ENCODE assay signal across 22 cellular contexts in the genomic region with DNA sequence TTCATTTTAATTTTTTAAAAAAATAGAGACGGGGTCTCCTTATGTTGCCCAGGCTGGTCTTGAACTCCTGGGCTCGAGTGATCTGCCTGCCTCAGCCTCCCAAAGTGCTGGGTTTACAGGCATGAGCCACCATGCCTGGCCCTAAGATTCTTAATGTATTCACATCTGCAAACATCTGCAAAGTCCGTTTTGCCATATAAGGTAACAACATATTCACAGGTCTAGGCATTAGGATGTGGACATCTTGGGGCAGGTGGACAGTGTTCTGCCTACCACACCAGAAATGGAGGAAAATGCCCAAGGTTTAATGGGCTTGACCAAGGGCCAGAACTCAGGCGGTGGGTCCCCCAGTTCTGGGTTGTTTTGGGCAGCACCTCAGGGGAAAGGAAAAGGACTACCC.
"Had no signal": no experiment of that assay in that cellular context is flagged by ENCODE, and none has a peak within 500 bp of the region (broad histone marks: within the 10 kb centered on the region; RNA-seq: fewer than 3 reads in every experiment).

No MANE protein-coding gene starts in this region.

- H3K36me3 ChIP-seq: colonic mucosa, gastrocnemius medialis, heart right ventricle, left lung, neutrophil, stomach, tibial artery had no signal

- H3K4me3 ChIP-seq: colonic mucosa, gastrocnemius medialis, heart right ventricle, left lung, smooth muscle cell, stomach, tibial artery had no signal

- H3K27me3 ChIP-seq: colonic mucosa, gastrocnemius medialis, heart right ventricle, left lung, neutrophil, stomach, tibial artery had no signal

- H2AFZ ChIP-seq: parathyroid adenoma had no signal

- H3K27ac ChIP-seq: colonic mucosa, epithelial cell of prostate, gastrocnemius medialis, heart right ventricle, left lung, neutrophil, parathyroid adenoma, stomach, tibial artery had no signal

- H3K4me2 ChIP-seq: smooth muscle cell had no signal

- H3K9ac ChIP-seq: parathyroid adenoma had no signal

- H3K4me1 ChIP-seq: colonic mucosa, gastrocnemius medialis, heart right ventricle, left lung, parathyroid adenoma, stomach, tibial artery had no signal

- ATAC-seq: gastrocnemius medialis; heart right ventricle; left cardiac atrium; left lung; natural killer cell treated with Interleukin-12 subunit alpha and Interleukin-12 subunit beta and Interleukin-15 and Interleukin-18, amount 100 ng/mL, for 72 hours; sciatic nerve; stimulated activated effector memory CD8-positive, alpha-beta T cell treated with anti-CD3 and anti-CD28 coated beads, Interleukin-12 subunit alpha, Interleukin-12 subunit beta, amount 100 ng/mL, for 72 hours had no signal

- FAIRE-seq: islet of Langerhans had no signal

- H3K9me3 ChIP-seq: colonic mucosa, gastrocnemius medialis, heart right ventricle, left lung, neutrophil, stomach, tibial artery had no signal

- H3K79me2 ChIP-seq: parathyroid adenoma had no signal

- DNase-seq: colonic mucosa; effector CD8-positive, alpha-beta T cell; foreskin fibroblast; gastrocnemius medialis; glutamatergic neuron; heart right ventricle; hippocampal formation; left cardiac atrium; left lung; stimulated activated CD4-positive, alpha-beta T cell treated with anti-CD3 and anti-CD28 coated beads, Interleukin-2, amount 100 ng/mL, for 24 hours; stimulated activated CD4-positive, alpha-beta T cell treated with anti-CD3 and anti-CD28 coated beads, Interleukin-4, amount 100 ng/mL, for 24 hours; stimulated activated naive CD4-positive, alpha-beta T cell treated with Interleukin-2 at 50 U/mL for 16 hours; stomach; tibial artery had no signal
